ENCODE assay signal across 31 cellular contexts in the genomic region with DNA sequence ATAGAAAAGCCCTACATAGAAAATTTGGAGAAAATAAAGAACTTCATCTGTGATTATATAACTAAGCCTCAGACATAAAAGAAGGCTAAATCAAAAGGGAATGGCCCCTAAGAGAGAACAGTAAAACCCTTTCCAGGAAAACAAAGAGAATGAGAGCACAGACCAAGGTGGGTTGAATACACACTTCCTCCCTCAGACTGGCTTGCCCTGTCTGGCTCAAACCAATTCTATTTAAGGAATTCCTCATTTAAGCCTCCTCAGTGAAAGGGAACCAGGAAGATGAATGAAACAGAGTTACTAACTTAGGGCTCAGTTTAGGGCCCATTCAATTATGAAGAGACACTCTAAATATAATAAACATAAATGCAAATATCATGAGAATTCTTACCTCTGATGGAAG. TPM values are rescaled to one million over a fixed set of nuclear protein-coding genes. Genes with fewer than 3 reads are reported as not detected.
"Had no signal": no experiment of that assay in that cellular context is flagged by ENCODE, and none has a peak within 500 bp of the region (broad histone marks: within the 10 kb centered on the region; RNA-seq: fewer than 3 reads in every experiment).

No MANE protein-coding gene starts in this region.

- H3K4me3 ChIP-seq: esophagus squamous epithelium, heart right ventricle, left ventricle myocardium inferior, lung, ovary, prostate gland, skin epidermis, thoracic aorta, uterus had no signal

- ATAC-seq: activated CD8-positive, alpha-beta T cell treated with anti-CD3 and anti-CD28 coated beads for 36 hours; activated naive CD4-positive, alpha-beta T cell treated with anti-CD3 and anti-CD28 coated beads, Interleukin-2, amount 50 U/mL, for 72 hours; heart right ventricle; sciatic nerve; stimulated activated effector memory CD8-positive, alpha-beta T cell treated with anti-CD3 and anti-CD28 coated beads, Interleukin-12 subunit alpha, Interleukin-12 subunit beta, amount 100 ng/mL, for 72 hours had no signal

- H3K4me1 ChIP-seq: esophagus squamous epithelium, heart right ventricle, left ventricle myocardium inferior, prostate gland, uterus had no signal

- H3K9me3 ChIP-seq: esophagus squamous epithelium, heart right ventricle, left ventricle myocardium inferior, ovary, prostate gland, thoracic aorta, uterus had no signal

- H3K27ac Mint-ChIP-seq: activated B cell treated with CpG ODN at 0.5 μM for 24 hours; activated CD8-positive, alpha-beta T cell treated with anti-CD3 and anti-CD28 coated beads for 36 hours; activated naive CD4-positive, alpha-beta T cell treated with anti-CD3 and anti-CD28 coated beads, Interleukin-2, amount 50 U/mL, for 72 hours; dendritic cell treated with granulocyte-macrophage colony-stimulating factor and Interleukin-4, amounts not matched to agents 40 ng/mL and 50 ng/mL, for 4 days; naive B cell; nephron progenitor cell; stimulated activated effector memory CD8-positive, alpha-beta T cell treated with anti-CD3 and anti-CD28 coated beads, Interleukin-12 subunit alpha, Interleukin-12 subunit beta, amount 100 ng/mL, for 72 hours; stimulated activated naive CD8-positive, alpha-beta T cell treated with anti-CD3 and anti-CD28 coated beads, Interleukin-15, Interleukin-2, amounts not matched to agents 100 ng/mL and 50 ng/mL, for 24 hours had no signal

- H3K36me3 Mint-ChIP-seq: activated naive CD4-positive, alpha-beta T cell treated with anti-CD3 and anti-CD28 coated beads, Interleukin-2, amount 50 U/mL, for 72 hours; naive B cell; stimulated activated effector memory CD8-positive, alpha-beta T cell treated with anti-CD3 and anti-CD28 coated beads, Interleukin-12 subunit alpha, Interleukin-12 subunit beta, amount 100 ng/mL, for 72 hours had no signal

- H3K27ac ChIP-seq: epithelial cell of prostate, esophagus squamous epithelium, heart right ventricle, left ventricle myocardium inferior, ovary, prostate gland, skin epidermis, thoracic aorta, uterus had no signal

- H3K9me3 Mint-ChIP-seq: activated B cell treated with CpG ODN at 0.5 μM for 24 hours; activated CD8-positive, alpha-beta T cell treated with anti-CD3 and anti-CD28 coated beads for 36 hours; activated naive CD4-positive, alpha-beta T cell treated with anti-CD3 and anti-CD28 coated beads, Interleukin-2, amount 50 U/mL, for 72 hours; central memory CD8-positive, alpha-beta T cell; dendritic cell treated with granulocyte-macrophage colony-stimulating factor and Interleukin-4, amounts not matched to agents 40 ng/mL and 50 ng/mL, for 4 days; nephron progenitor cell; stimulated activated effector memory CD8-positive, alpha-beta T cell treated with anti-CD3 and anti-CD28 coated beads, Interleukin-12 subunit alpha, Interleukin-12 subunit beta, amount 100 ng/mL, for 72 hours; stimulated activated naive CD8-positive, alpha-beta T cell treated with anti-CD3 and anti-CD28 coated beads, Interleukin-15, Interleukin-2, amounts not matched to agents 100 ng/mL and 50 ng/mL, for 24 hours had no signal

- DNase-seq: activated B cell treated with CpG ODN at 0.5 μM for 24 hours; activated CD4-positive, alpha-beta T cell treated with anti-CD3 and anti-CD28 coated beads, Interleukin-2, amount 50 U/mL, for 1 hour; activated CD8-positive, alpha-beta T cell treated with anti-CD3 and anti-CD28 coated beads for 36 hours; activated naive CD4-positive, alpha-beta T cell; activated T-cell treated with anti-CD3 and anti-CD28 coated beads, Interleukin-2, amount 50 U/mL, for 48 hours; anterior cingulate cortex; esophagus squamous epithelium; foreskin melanocyte; heart right ventricle; left ventricle myocardium inferior; naive B cell; nephron progenitor cell; ovary; retina; stimulated activated CD4-positive, alpha-beta T cell treated with anti-CD3 and anti-CD28 coated beads, Interleukin-4, amount 100 ng/mL, for 24 hours; T-helper 2 cell; trophoblast cell; uterus had no signal

- H3K4me1 Mint-ChIP-seq: activated B cell treated with CpG ODN at 0.5 μM for 24 hours; central memory CD8-positive, alpha-beta T cell; naive B cell; nephron progenitor cell; stimulated activated effector memory CD8-positive, alpha-beta T cell treated with anti-CD3 and anti-CD28 coated beads, Interleukin-12 subunit alpha, Interleukin-12 subunit beta, amount 100 ng/mL, for 72 hours had no signal

- H3K27me3 ChIP-seq: ovary, uterus had no signal

- H3K27me3 Mint-ChIP-seq: dendritic cell treated with granulocyte-macrophage colony-stimulating factor and Interleukin-4, amounts not matched to agents 40 ng/mL and 50 ng/mL, for 4 days had no signal

- H3K36me3 ChIP-seq: esophagus squamous epithelium, heart right ventricle, left ventricle myocardium inferior, ovary, prostate gland, thoracic aorta, uterus had no signal

- H3K4me3 Mint-ChIP-seq: activated B cell treated with CpG ODN at 0.5 μM for 24 hours; activated CD8-positive, alpha-beta T cell treated with anti-CD3 and anti-CD28 coated beads for 36 hours; central memory CD8-positive, alpha-beta T cell; dendritic cell treated with granulocyte-macrophage colony-stimulating factor and Interleukin-4, amounts not matched to agents 40 ng/mL and 50 ng/mL, for 4 days; naive B cell; nephron progenitor cell; stimulated activated effector memory CD8-positive, alpha-beta T cell treated with anti-CD3 and anti-CD28 coated beads, Interleukin-12 subunit alpha, Interleukin-12 subunit beta, amount 100 ng/mL, for 72 hours; stimulated activated naive CD8-positive, alpha-beta T cell treated with anti-CD3 and anti-CD28 coated beads, Interleukin-15, Interleukin-2, amounts not matched to agents 100 ng/mL and 50 ng/mL, for 24 hours had no signal

RNA-seq across cellular contexts. Expression of a gene that starts 10.6 kb away (rescaled TPM):
- total RNA-seq: activated B cell treated with CpG ODN at 0.5 μM for 24 hours; activated CD8-positive, alpha-beta T cell treated with anti-CD3 and anti-CD28 coated beads for 36 hours; activated naive CD4-positive, alpha-beta T cell treated with anti-CD3 and anti-CD28 coated beads, Interleukin-2, amount 50 U/mL, for 72 hours; bronchial epithelial cell; esophagus squamous epithelium; left ventricle myocardium inferior; subcutaneous adipose tissue; thoracic aorta had no signal
- polyA plus RNA-seq: heart right ventricle had no signal
